Comparison of ENCODE assay signal across 8 cellular contexts in genomic region chr1:234605493-234605982, GRCh38. TPM values are rescaled to one million over a fixed set of nuclear protein-coding genes. Genes with fewer than 3 reads are reported as not detected.
A peak's percentile ranks its signal among the peaks of the same experiment; 100 is the strongest.
DNase-seq lines count a peak whose midpoint lies in the region; ATAC-seq, FAIRE-seq and TF ChIP-seq lines count a peak whose summit lies in the region.

No MANE protein-coding gene starts in this region.

- peaks cover 8% of the 10 kb centered on the region; the same call in 1 of the 2 replicates for H3K36me3 ChIP-seq in GM23338 (ENCODE audit: insufficient read depth)

- H3K36me3 Mint-ChIP-seq in GM23338 (ENCODE audit: low read depth) = peaks cover 46% of the 10 kb centered on the region

- no peak for TF ChIP-seq CTCF in GM23338 (conservative IDR thresholded peaks at IDR 0.05; ENCODE audit: low read depth in 2 of 2)
- TF ChIP-seq CTCF in fibroblast of pulmonary artery (IDR thresholded peaks at IDR 0.05; ENCODE audit: low read length, missing control alignments) = no peak

- H3K27me3 Mint-ChIP-seq in GM23338 (ENCODE audit: insufficient read depth, low read depth, poor library complexity) = peaks cover 10% of the 10 kb centered on the region

- H3K27me3 ChIP-seq in GM23338 (ENCODE audit: insufficient read depth) = no peaks in the 10 kb centered on the region

- H3F3A ChIP-seq in GM23338 (replicated peaks; ENCODE audit: low read depth) = no peaks in the 10 kb centered on the region

- no peaks in the 10 kb centered on the region for H3K9me2 ChIP-seq in GM23338 (ENCODE audit: insufficient read depth)

- H3K4me3 Mint-ChIP-seq in GM23338 = peak overlapping the region; percentile 91

- FAIRE-seq in TTC549 (lab: Jason Lieb, UNC) = peak; percentile 71

- H3K27ac ChIP-seq in GM23338 (ENCODE audit: low read depth) = no peak overlapping the region

- H3K4me3 ChIP-seq in GM23338 (peak overlapping the region; percentile 72), fibroblast of pulmonary artery (replicated peaks; ENCODE audit: low read depth, low read length) (peak overlapping the region; percentile 80), skeletal muscle cell (ENCODE audit: low read depth, low read length) (peak overlapping the region; percentile 81)

- H3K79me2 ChIP-seq in GM23338 (replicated peaks; ENCODE audit: insufficient read depth) = peaks cover 74% of the 10 kb centered on the region

- no peak for ATAC-seq in GM23338
- no peak for ATAC-seq in left lobe of liver
- ATAC-seq in HG02763 (IDR thresholded peaks at IDR 0.05; ENCODE audit: unreplicated experiment) = no peak
- no peak for ATAC-seq in GM18870 (IDR thresholded peaks at IDR 0.05; ENCODE audit: unreplicated experiment)

- peak overlapping the region; percentile 73 for H3K4me2 ChIP-seq in GM23338

- peaks cover 7% of the 10 kb centered on the region; the same call in 1 of the 3 replicates for H3K9me3 Mint-ChIP-seq in GM23338

- no peak overlapping the region for H3K27ac Mint-ChIP-seq in GM23338

- H3K4me1 ChIP-seq in GM23338 (ENCODE audit: insufficient read depth) = peaks cover 73% of the 10 kb centered on the region

- peaks cover 67% of the 10 kb centered on the region for H3K4me1 Mint-ChIP-seq in GM23338

- H2AFZ ChIP-seq in GM23338 = no peak overlapping the region

- peaks cover 23% of the 10 kb centered on the region for H4K20me1 ChIP-seq in GM23338 (replicated peaks; ENCODE audit: insufficient read depth)

- DNase-seq in GM23338 (ENCODE audit: low spot score) (no peak), fibroblast of pulmonary artery (ENCODE audit: low read depth) (no peak), skeletal muscle cell (ENCODE audit: low read depth) (no peak), DMS 273 treated with DMSO at 0.1 percent for 48 hours (lab: John Stamatoyannopoulos, UW) (no peak), left lobe of liver (ENCODE audit: low spot score) (no peak)

TF ChIP-seq in GM23338, 12 proteins besides CTCF, POLR2A, EP300 and RAD21:
- TF ChIP-seq POLR2AphosphoS5 (IDR thresholded peaks at IDR 0.05; ENCODE audit: low read depth) (no peak), NANOG (IDR thresholded peaks at IDR 0.05; ENCODE audit: borderline replicate concordance) (no peak), ZNF114 (CRISPR knock-in tag; IDR thresholded peaks at IDR 0.05) (no peak), REST (IDR thresholded peaks at IDR 0.05; ENCODE audit: unreplicated experiment) (no peak), JUNB (IDR thresholded peaks at IDR 0.05; ENCODE audit: unreplicated experiment) (no peak), EZH2phosphoT487 (IDR thresholded peaks at IDR 0.05; ENCODE audit: unreplicated experiment) (no peak), CREB1 (CRISPR knock-in tag; IDR thresholded peaks at IDR 0.05; ENCODE audit: low read depth) (no peak), STAT1 (IDR thresholded peaks at IDR 0.05; ENCODE audit: unreplicated experiment) (no peak), ZNF331 (CRISPR knock-in tag; IDR thresholded peaks at IDR 0.05; ENCODE audit: low read depth) (no peak)
- TF ChIP-seq, protein P1, sequence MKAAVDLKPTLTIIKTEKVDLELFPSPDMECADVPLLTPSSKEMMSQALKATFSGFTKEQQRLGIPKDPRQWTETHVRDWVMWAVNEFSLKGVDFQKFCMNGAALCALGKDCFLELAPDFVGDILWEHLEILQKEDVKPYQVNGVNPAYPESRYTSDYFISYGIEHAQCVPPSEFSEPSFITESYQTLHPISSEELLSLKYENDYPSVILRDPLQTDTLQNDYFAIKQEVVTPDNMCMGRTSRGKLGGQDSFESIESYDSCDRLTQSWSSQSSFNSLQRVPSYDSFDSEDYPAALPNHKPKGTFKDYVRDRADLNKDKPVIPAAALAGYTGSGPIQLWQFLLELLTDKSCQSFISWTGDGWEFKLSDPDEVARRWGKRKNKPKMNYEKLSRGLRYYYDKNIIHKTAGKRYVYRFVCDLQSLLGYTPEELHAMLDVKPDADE (IDR thresholded peaks at IDR 0.05) = no peak
- TF ChIP-seq, protein P2, sequence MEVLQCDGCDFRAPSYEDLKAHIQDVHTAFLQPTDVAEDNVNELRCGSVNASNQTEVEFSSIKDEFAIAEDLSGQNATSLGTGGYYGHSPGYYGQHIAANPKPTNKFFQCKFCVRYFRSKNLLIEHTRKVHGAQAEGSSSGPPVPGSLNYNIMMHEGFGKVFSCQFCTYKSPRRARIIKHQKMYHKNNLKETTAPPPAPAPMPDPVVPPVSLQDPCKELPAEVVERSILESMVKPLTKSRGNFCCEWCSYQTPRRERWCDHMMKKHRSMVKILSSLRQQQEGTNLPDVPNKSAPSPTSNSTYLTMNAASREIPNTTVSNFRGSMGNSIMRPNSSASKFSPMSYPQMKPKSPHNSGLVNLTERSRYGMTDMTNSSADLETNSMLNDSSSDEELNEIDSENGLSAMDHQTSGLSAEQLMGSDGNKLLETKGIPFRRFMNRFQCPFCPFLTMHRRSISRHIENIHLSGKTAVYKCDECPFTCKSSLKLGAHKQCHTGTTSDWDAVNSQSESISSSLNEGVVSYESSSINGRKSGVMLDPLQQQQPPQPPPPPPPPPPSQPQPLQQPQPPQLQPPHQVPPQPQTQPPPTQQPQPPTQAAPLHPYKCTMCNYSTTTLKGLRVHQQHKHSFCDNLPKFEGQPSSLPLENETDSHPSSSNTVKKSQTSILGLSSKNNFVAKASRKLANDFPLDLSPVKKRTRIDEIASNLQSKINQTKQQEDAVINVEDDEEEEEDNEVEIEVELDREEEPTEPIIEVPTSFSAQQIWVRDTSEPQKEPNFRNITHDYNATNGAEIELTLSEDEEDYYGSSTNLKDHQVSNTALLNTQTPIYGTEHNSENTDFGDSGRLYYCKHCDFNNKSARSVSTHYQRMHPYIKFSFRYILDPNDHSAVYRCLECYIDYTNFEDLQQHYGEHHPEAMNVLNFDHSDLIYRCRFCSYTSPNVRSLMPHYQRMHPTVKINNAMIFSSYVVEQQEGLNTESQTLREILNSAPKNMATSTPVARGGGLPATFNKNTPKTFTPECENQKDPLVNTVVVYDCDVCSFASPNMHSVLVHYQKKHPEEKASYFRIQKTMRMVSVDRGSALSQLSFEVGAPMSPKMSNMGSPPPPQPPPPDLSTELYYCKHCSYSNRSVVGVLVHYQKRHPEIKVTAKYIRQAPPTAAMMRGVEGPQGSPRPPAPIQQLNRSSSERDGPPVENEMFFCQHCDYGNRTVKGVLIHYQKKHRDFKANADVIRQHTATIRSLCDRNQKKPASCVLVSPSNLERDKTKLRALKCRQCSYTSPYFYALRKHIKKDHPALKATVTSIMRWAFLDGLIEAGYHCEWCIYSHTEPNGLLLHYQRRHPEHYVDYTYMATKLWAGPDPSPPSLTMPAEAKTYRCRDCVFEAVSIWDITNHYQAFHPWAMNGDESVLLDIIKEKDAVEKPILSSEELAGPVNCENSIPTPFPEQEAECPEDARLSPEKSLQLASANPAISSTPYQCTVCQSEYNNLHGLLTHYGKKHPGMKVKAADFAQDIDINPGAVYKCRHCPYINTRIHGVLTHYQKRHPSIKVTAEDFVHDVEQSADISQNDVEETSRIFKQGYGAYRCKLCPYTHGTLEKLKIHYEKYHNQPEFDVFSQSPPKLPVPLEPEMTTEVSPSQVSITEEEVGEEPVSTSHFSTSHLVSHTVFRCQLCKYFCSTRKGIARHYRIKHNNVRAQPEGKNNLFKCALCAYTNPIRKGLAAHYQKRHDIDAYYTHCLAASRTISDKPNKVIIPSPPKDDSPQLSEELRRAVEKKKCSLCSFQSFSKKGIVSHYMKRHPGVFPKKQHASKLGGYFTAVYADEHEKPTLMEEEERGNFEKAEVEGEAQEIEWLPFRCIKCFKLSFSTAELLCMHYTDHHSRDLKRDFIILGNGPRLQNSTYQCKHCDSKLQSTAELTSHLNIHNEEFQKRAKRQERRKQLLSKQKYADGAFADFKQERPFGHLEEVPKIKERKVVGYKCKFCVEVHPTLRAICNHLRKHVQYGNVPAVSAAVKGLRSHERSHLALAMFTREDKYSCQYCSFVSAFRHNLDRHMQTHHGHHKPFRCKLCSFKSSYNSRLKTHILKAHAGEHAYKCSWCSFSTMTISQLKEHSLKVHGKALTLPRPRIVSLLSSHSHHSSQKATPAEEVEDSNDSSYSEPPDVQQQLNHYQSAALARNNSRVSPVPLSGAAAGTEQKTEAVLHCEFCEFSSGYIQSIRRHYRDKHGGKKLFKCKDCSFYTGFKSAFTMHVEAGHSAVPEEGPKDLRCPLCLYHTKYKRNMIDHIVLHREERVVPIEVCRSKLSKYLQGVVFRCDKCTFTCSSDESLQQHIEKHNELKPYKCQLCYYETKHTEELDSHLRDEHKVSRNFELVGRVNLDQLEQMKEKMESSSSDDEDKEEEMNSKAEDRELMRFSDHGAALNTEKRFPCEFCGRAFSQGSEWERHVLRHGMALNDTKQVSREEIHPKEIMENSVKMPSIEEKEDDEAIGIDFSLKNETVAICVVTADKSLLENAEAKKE (CRISPR knock-in tag; IDR thresholded peaks at IDR 0.05) = no peak

RNA-seq across cellular contexts. Expression of gene IRF2BP2, which starts 4.4 kb away (rescaled TPM):
- 62.4 and 62.9 TPM in 2 replicates for total RNA-seq in GM23338 (2014; rRNA removed; shearing (Covaris generic))
- 19.4 and 21.5 TPM in 2 replicates for polyA plus RNA-seq in GM23338 (2016; fragmentation: Nextera tagmentation; extraction: Ambion mirVana)
- 48.7 TPM for total RNA-seq in left lobe of liver
